Comparison of ENCODE assay signal across 25 cellular contexts in genomic region chr5:170655920-170656319, GRCh38.
"Had no signal": no experiment of that assay in that cellular context is flagged by ENCODE, and none has a peak within 500 bp of the region (broad histone marks: within the 10 kb centered on the region; RNA-seq: fewer than 3 reads in every experiment).

No MANE protein-coding gene starts in this region.

- H3K9me3 ChIP-seq: adrenal gland, body of pancreas had no signal

- H3K4me1 ChIP-seq: adrenal gland, body of pancreas had no signal

- DNase-seq: activated CD4-positive, alpha-beta memory T cell treated with anti-CD3 and anti-CD28 coated beads for 36 hours; activated CD4-positive, alpha-beta T cell treated with anti-CD3 and anti-CD28 coated beads for 36 hours; activated CD4-positive, alpha-beta T cell treated with anti-CD3 and anti-CD28 coated beads, Interleukin-2, amount 10 ng/mL, durations not matched to agents 24 days and 14 days; activated CD4-positive, CD25-positive, alpha-beta regulatory T cell; activated CD4-positive, CD25-positive, alpha-beta regulatory T cell treated with anti-CD3 and anti-CD28 coated beads, Interleukin-2, amount 50 U/mL, for 72 hours; activated CD8-positive, alpha-beta memory T cell treated with anti-CD3 and anti-CD28 coated beads, Interleukin-2, amount 10 ng/mL, durations not matched to agents 7 days and 5 days; activated CD8-positive, alpha-beta memory T cell treated with anti-CD3 and anti-CD28 coated beads, Interleukin-2, amount 50 U/mL, for 4 hours; activated CD8-positive, alpha-beta T cell treated with anti-CD3 and anti-CD28 coated beads, Interleukin-2, amount 10 ng/mL, durations not matched to agents 7 days and 5 days; activated effector memory CD4-positive, alpha-beta T cell treated with anti-CD3 and anti-CD28 coated beads, Interleukin-2, amount 50 U/mL, for 16 hours; activated naive CD4-positive, alpha-beta T cell treated with anti-CD3 and anti-CD28 coated beads for 36 hours; activated naive CD8-positive, alpha-beta T cell treated with anti-CD3 and anti-CD28 coated beads for 36 hours; activated naive CD8-positive, alpha-beta T cell treated with anti-CD3 and anti-CD28 coated beads, Interleukin-2, amount 50 U/mL, for 24 hours; activated T-cell treated with anti-CD3 and anti-CD28 coated beads, Interleukin-2, amount 50 U/mL, for 1 hour; activated T-cell treated with anti-CD3 and anti-CD28 coated beads, Interleukin-2, amount 50 U/mL, for 48 hours; adrenal gland; amygdala; aorta; body of pancreas; dorsolateral prefrontal cortex; effector memory CD4-positive, alpha-beta T cell; foreskin fibroblast; T-helper 1 cell; T-helper 17 cell; T1000 had no signal

- H3K4me3 ChIP-seq: adrenal gland, body of pancreas, coronary artery, dorsolateral prefrontal cortex had no signal

- H3K36me3 ChIP-seq: adrenal gland had no signal

- H3K27me3 ChIP-seq: adrenal gland, body of pancreas had no signal

- H3K27ac ChIP-seq: adrenal gland, body of pancreas, coronary artery, dorsolateral prefrontal cortex had no signal
